ENCODE assay signal across 17 cellular contexts in genomic region chr6:43434943-43435342, GRCh38. TPM values are rescaled to one million over a fixed set of nuclear protein-coding genes. Genes with fewer than 3 reads are reported as not detected.
DNase-seq lines count a peak whose midpoint lies in the region; ATAC-seq and TF ChIP-seq lines count a peak whose summit lies in the region.
"Had no signal": no experiment of that assay in that cellular context is flagged by ENCODE, and none has a peak within 500 bp of the region (broad histone marks: within the 10 kb centered on the region; RNA-seq: fewer than 3 reads in every experiment).

No MANE protein-coding gene starts in this region.

- no peaks in the 10 kb centered on the region for H3K27me3 ChIP-seq in left ventricle myocardium inferior (ENCODE audit: low read depth)
- H3K27me3 ChIP-seq in PC-9 (ENCODE audit: insufficient read depth, low read depth) = no peaks in the 10 kb centered on the region
- no peaks in the 10 kb centered on the region for H3K27me3 ChIP-seq in esophagus squamous epithelium
- H3K27me3 ChIP-seq: BLaER1 had no signal

- H3K9me2 ChIP-seq in PC-9 (ENCODE audit: insufficient read depth) = no peaks in the 10 kb centered on the region

- peaks cover 14% of the 10 kb centered on the region for H3K4me1 Mint-ChIP-seq in activated CD8-positive, alpha-beta T cell treated with anti-CD3 and anti-CD28 coated beads for 36 hours (ENCODE audit: low read depth)
- peaks cover 4% of the 10 kb centered on the region for H3K4me1 Mint-ChIP-seq in activated CD8-positive, alpha-beta T cell treated with anti-CD3 and anti-CD28 coated beads, Interleukin-2, amount 10 ng/mL, durations not matched to agents 7 days and 5 days (ENCODE audit: low read depth)

- H3F3A ChIP-seq in PC-9 (ENCODE audit: insufficient read depth, low read depth) = peaks cover 29% of the 10 kb centered on the region

- H3K36me3 ChIP-seq in left ventricle myocardium inferior (peaks cover 27% of the 10 kb centered on the region), PC-9 (ENCODE audit: low read depth) (no peaks in the 10 kb centered on the region), esophagus squamous epithelium (peaks cover 7 to 45% (median 13%) of the 10 kb centered on the region in 3 donors)

- no TSS peak for BruUV-seq in PC-9 (replicated peaks; lab: Mats Ljungman, UMichigan)

- CTCF ChIA-PET in activated CD8-positive, alpha-beta T cell treated with anti-CD3 and anti-CD28 coated beads for 36 hours (lab: Charles Lee) = interaction anchor here (1.2 kb wide), 1 partner anchor 12 kb away, joined by 3 read pairs; no protein-coding TSS in a partner anchor
- CTCF ChIA-PET in activated CD8-positive, alpha-beta T cell treated with anti-CD3 and anti-CD28 coated beads, Interleukin-2, amount 10 ng/mL, durations not matched to agents 7 days and 5 days (lab: Charles Lee) = no interaction called here
- CTCF ChIA-PET in PC-9 (lab: Charles Lee) = no interaction called here

- H3K27me3 Mint-ChIP-seq in activated CD8-positive, alpha-beta T cell treated with anti-CD3 and anti-CD28 coated beads for 36 hours = no peaks in the 10 kb centered on the region
- H3K27me3 Mint-ChIP-seq in activated CD8-positive, alpha-beta T cell treated with anti-CD3 and anti-CD28 coated beads, Interleukin-2, amount 10 ng/mL, durations not matched to agents 7 days and 5 days (ENCODE audit: low read depth) = no peaks in the 10 kb centered on the region

- H3K79me2 ChIP-seq in PC-9 (ENCODE audit: low read depth) = peaks cover 5% of the 10 kb centered on the region; the same call in 1 of the 2 replicates

- no peaks in the 10 kb centered on the region for H3K9me3 ChIP-seq in left ventricle myocardium inferior (replicated peaks)
- H3K9me3 ChIP-seq in PC-9 (ENCODE audit: insufficient read depth, low read depth) = no peaks in the 10 kb centered on the region
- no peaks in the 10 kb centered on the region for H3K9me3 ChIP-seq in esophagus squamous epithelium
- H3K9me3 ChIP-seq: BLaER1, Caco-2 had no signal

- H3K36me3 Mint-ChIP-seq in activated CD8-positive, alpha-beta T cell treated with anti-CD3 and anti-CD28 coated beads for 36 hours (ENCODE audit: low read depth) = peaks cover 3% of the 10 kb centered on the region
- peaks cover 24% of the 10 kb centered on the region for H3K36me3 Mint-ChIP-seq in activated CD8-positive, alpha-beta T cell treated with anti-CD3 and anti-CD28 coated beads, Interleukin-2, amount 10 ng/mL, durations not matched to agents 7 days and 5 days (ENCODE audit: low read depth)

- no peak for ATAC-seq in activated CD8-positive, alpha-beta T cell treated with anti-CD3 and anti-CD28 coated beads for 36 hours
- no peak for ATAC-seq in activated CD8-positive, alpha-beta T cell treated with anti-CD3 and anti-CD28 coated beads, Interleukin-2, amount 10 ng/mL, durations not matched to agents 7 days and 5 days
- no peak for ATAC-seq in Right ventricle myocardium inferior
- ATAC-seq in HG03442 (IDR thresholded peaks at IDR 0.05; ENCODE audit: unreplicated experiment) = no peak

- 0 out of 2 replicates have a peak overlapping the region, but pooled peaks have one; percentile 63 for H3K4me2 ChIP-seq in PC-9
- H3K4me2 ChIP-seq: BLaER1 had no signal

- WGBS in esophagus squamous epithelium, 2 donors = 86 to 88% methylated on average over 4 of the region's 4 CpGs

- no peak overlapping the region for H3K4me3 Mint-ChIP-seq in activated CD8-positive, alpha-beta T cell treated with anti-CD3 and anti-CD28 coated beads for 36 hours
- H3K4me3 Mint-ChIP-seq in activated CD8-positive, alpha-beta T cell treated with anti-CD3 and anti-CD28 coated beads, Interleukin-2, amount 10 ng/mL, durations not matched to agents 7 days and 5 days = no peak overlapping the region
- H3K4me3 Mint-ChIP-seq: CD8-positive, alpha-beta memory T cell had no signal

- H3K4me3 ChIP-seq in left ventricle myocardium inferior (no peak overlapping the region), PC-9 (no peak overlapping the region), esophagus squamous epithelium (no peak overlapping the region)
- H3K4me3 ChIP-seq: BLaER1 had no signal

- intact Hi-C loops in activated CD8-positive, alpha-beta T cell treated with anti-CD3 and anti-CD28 coated beads for 36 hours (cut with micrococcal nuclease) = no loop called here
- intact Hi-C loops in left ventricle myocardium inferior (cut with micrococcal nuclease) (no loop called here), Right ventricle myocardium inferior (cut with DNase I) (no loop called here), PC-9 (cut with micrococcal nuclease; ENCODE audit: unreplicated experiment) (loop anchor here (10.0 kb wide), 1 partner anchor 60 kb away; no protein-coding TSS in a partner anchor), esophagus squamous epithelium (cut with DNase I) (no loop called here)

- no peak for TF ChIP-seq CTCF in activated CD8-positive, alpha-beta T cell treated with anti-CD3 and anti-CD28 coated beads for 36 hours (IDR thresholded peaks at IDR 0.05)
- TF ChIP-seq CTCF in left ventricle myocardium inferior (IDR thresholded peaks at IDR 0.05; ENCODE audit: borderline replicate concordance) = no peak
- TF ChIP-seq CTCF in PC-9 (conservative IDR thresholded peaks at IDR 0.05) = no peak
- TF ChIP-seq CTCF in esophagus squamous epithelium (IDR thresholded peaks at IDR 0.05) = no peak

- no peaks in the 10 kb centered on the region for H4K20me1 ChIP-seq in PC-9 (ENCODE audit: insufficient read depth)

- TF ChIP-seq POLR2A in esophagus squamous epithelium (IDR thresholded peaks at IDR 0.05) = no peak

- H2AFZ ChIP-seq in PC-9 = no peak overlapping the region

- H3K4me1 ChIP-seq in left ventricle myocardium inferior (peaks cover 44% of the 10 kb centered on the region), PC-9 (replicated peaks; ENCODE audit: insufficient read depth) (peaks cover 36% of the 10 kb centered on the region), esophagus squamous epithelium (peaks cover 25 to 82% (median 45%) of the 10 kb centered on the region in 3 donors)

- no peaks in the 10 kb centered on the region for H3K9me3 Mint-ChIP-seq in activated CD8-positive, alpha-beta T cell treated with anti-CD3 and anti-CD28 coated beads for 36 hours
- H3K9me3 Mint-ChIP-seq in activated CD8-positive, alpha-beta T cell treated with anti-CD3 and anti-CD28 coated beads, Interleukin-2, amount 10 ng/mL, durations not matched to agents 7 days and 5 days (ENCODE audit: insufficient read depth) = no peaks in the 10 kb centered on the region
- H3K9me3 Mint-ChIP-seq: CD8-positive, alpha-beta memory T cell had no signal

- no peak for DNase-seq in activated CD8-positive, alpha-beta T cell treated with anti-CD3 and anti-CD28 coated beads for 36 hours
- no peak for DNase-seq in activated CD8-positive, alpha-beta T cell treated with anti-CD3 and anti-CD28 coated beads, Interleukin-2, amount 10 ng/mL, durations not matched to agents 7 days and 5 days
- DNase-seq in left ventricle myocardium inferior (no peak), Right ventricle myocardium inferior (ENCODE audit: missing footprints) (no peak), PC-9 (no peak), esophagus squamous epithelium (lab: John Stamatoyannopoulos, UW) (no peak), AG08396 (ENCODE audit: low spot score) (no peak)
- DNase-seq: AML-193; Caco-2; CD8-positive, alpha-beta memory T cell; DMS53; GF-D8; HCEC 1CT had no signal

- H3K27ac ChIP-seq in left ventricle myocardium inferior (replicated peaks) (peak overlapping the region; percentile 82), PC-9 (peak overlapping the region; percentile 1; the same call in 1 of the 2 replicates), esophagus squamous epithelium (peak overlapping the region in 3 of 4 donors; percentile 67 to 87 (median 85))
- H3K27ac ChIP-seq: 22Rv1, BLaER1, HL-60 had no signal

- peak overlapping the region; percentile 49 for H3K27ac Mint-ChIP-seq in activated CD8-positive, alpha-beta T cell treated with anti-CD3 and anti-CD28 coated beads for 36 hours
- no peak overlapping the region for H3K27ac Mint-ChIP-seq in activated CD8-positive, alpha-beta T cell treated with anti-CD3 and anti-CD28 coated beads, Interleukin-2, amount 10 ng/mL, durations not matched to agents 7 days and 5 days

- POLR2A ChIA-PET in activated CD8-positive, alpha-beta T cell treated with anti-CD3 and anti-CD28 coated beads for 36 hours (lab: Charles Lee) = no interaction called here
- POLR2A ChIA-PET in activated CD8-positive, alpha-beta T cell treated with anti-CD3 and anti-CD28 coated beads, Interleukin-2, amount 10 ng/mL, durations not matched to agents 7 days and 5 days (lab: Charles Lee) = no interaction called here
- POLR2A ChIA-PET in PC-9 (lab: Charles Lee; ENCODE audit: unreplicated experiment) = no interaction called here

RNA-seq across cellular contexts. Expression of gene ABCC10, which starts 7.6 kb away (rescaled TPM):
- 10 to 100 TPM; 27.2 to 27.5 TPM for total RNA-seq in activated CD8-positive, alpha-beta T cell treated with anti-CD3 and anti-CD28 coated beads for 36 hours
- 10 to 100 TPM; 38.8 to 39.8 TPM for total RNA-seq in activated CD8-positive, alpha-beta T cell treated with anti-CD3 and anti-CD28 coated beads, Interleukin-2, amount 10 ng/mL, durations not matched to agents 7 days and 5 days
- 11.7 TPM for total RNA-seq in left ventricle myocardium inferior
- total RNA-seq in Right ventricle myocardium inferior = 14.8 TPM
- total RNA-seq in PC-9 (2021) = 28.4 and 28.7 TPM in 2 replicates
- total RNA-seq in esophagus squamous epithelium = 10 to 100 TPM; 10.8 to 23.9 (median 19.3) TPM

RNA-seq across cellular contexts. Expression of gene DLK2, which starts 20.4 kb away (rescaled TPM):
- total RNA-seq in activated CD8-positive, alpha-beta T cell treated with anti-CD3 and anti-CD28 coated beads for 36 hours = 1 to 10 TPM; 1.0 to 1.1 TPM
- not detected for total RNA-seq in activated CD8-positive, alpha-beta T cell treated with anti-CD3 and anti-CD28 coated beads, Interleukin-2, amount 10 ng/mL, durations not matched to agents 7 days and 5 days
- total RNA-seq in left ventricle myocardium inferior (3.3 TPM), Right ventricle myocardium inferior (1.9 TPM), PC-9 (2021) (3.6 and 6.2 TPM in 2 replicates), esophagus squamous epithelium (10 to 100 TPM in 2 of 4 donors, 1 to 10 TPM in 2; 8.3 to 24.8 (median 12.6) TPM)

RNA-seq across cellular contexts. Expression of gene TJAP1, which starts 42.4 kb away (rescaled TPM):
- total RNA-seq in activated CD8-positive, alpha-beta T cell treated with anti-CD3 and anti-CD28 coated beads for 36 hours = 10 to 100 TPM; 30.2 to 32.9 TPM
- total RNA-seq in activated CD8-positive, alpha-beta T cell treated with anti-CD3 and anti-CD28 coated beads, Interleukin-2, amount 10 ng/mL, durations not matched to agents 7 days and 5 days = 10 to 100 TPM; 34.7 to 35.5 TPM
- total RNA-seq in left ventricle myocardium inferior (24.1 TPM), Right ventricle myocardium inferior (17.4 TPM), PC-9 (2021) (50.5 and 60.9 TPM in 2 replicates), esophagus squamous epithelium (10 to 100 TPM in 3 of 4 donors, 1 to 10 TPM in 1; 9.5 to 20.2 (median 10.9) TPM)

Comparison
In these comparisons a context has a peak if more than half of its experiments do, and no peak if none do; other contexts are left out.
1. H3K27ac ChIP-seq: peak in every context shown above with its lines; median percentile 85 in esophagus squamous epithelium; 82 in left ventricle myocardium inferior; 1 in PC-9.